ENCODE assay signal across 1 cellular context in genomic region chr16:80518436-80518835, GRCh38.
TF ChIP-seq lines count a peak whose summit lies in the region.

No MANE protein-coding gene starts in this region.

TF ChIP-seq in H1, 55 proteins besides CTCF, POLR2A, EP300 and RAD21 (continued from another document):
- TF ChIP-seq RNF2 (IDR thresholded peaks at IDR 0.05; ENCODE audit: borderline replicate concordance, low read depth, low read length, missing control alignments, poor library complexity, severe bottlenecking) (no peak), TAF7 (optimal IDR thresholded peaks at IDR 0.05; ENCODE audit: borderline replicate concordance, low read depth, low read length) (no peak), CHD2 (IDR thresholded peaks at IDR 0.05; ENCODE audit: low read length) (no peak), CEBPB (IDR thresholded peaks at IDR 0.05; ENCODE audit: low read depth, low read length) (no peak), CBX5 (IDR thresholded peaks at IDR 0.05; ENCODE audit: low read depth, low read length) (no peak), HDAC2 (IDR thresholded peaks at IDR 0.05; ENCODE audit: borderline replicate concordance in 1 of 2, low read depth in 2 of 2, low read length in 2 of 2) (no peak), TCF12 (IDR thresholded peaks at IDR 0.05; ENCODE audit: low read depth, low read length) (no peak), E2F6 (IDR thresholded peaks at IDR 0.05) (no peak), KDM1A (IDR thresholded peaks at IDR 0.05; ENCODE audit: borderline replicate concordance, low read length) (no peak), SAP30 (IDR thresholded peaks at IDR 0.05; ENCODE audit: insufficient read depth, insufficient replicate concordance, low read length) (no peak), POU5F1 (IDR thresholded peaks at IDR 0.05; ENCODE audit: low read depth, low read length) (no peak), MAFK (IDR thresholded peaks at IDR 0.05; ENCODE audit: low read depth, low read length) (no peak), FOSL1 (IDR thresholded peaks at IDR 0.05; ENCODE audit: insufficient read depth, low read depth, low read length) (no peak), YY1 (IDR thresholded peaks at IDR 0.05; ENCODE audit: low read depth, low read length) (no peak), KDM4A (IDR thresholded peaks at IDR 0.05; ENCODE audit: low read depth, low read length, severe bottlenecking) (no peak), RFX5 (IDR thresholded peaks at IDR 0.05; ENCODE audit: borderline replicate concordance, low read depth, low read length) (no peak)
